ENCODE assay signal across 9 cellular contexts in genomic region chr3:19934098-19934566, GRCh38. TPM values are rescaled to one million over a fixed set of nuclear protein-coding genes. Genes with fewer than 3 reads are reported as not detected.
A peak's percentile ranks its signal among the peaks of the same experiment; 100 is the strongest.
DNase-seq lines count a peak whose midpoint lies in the region; ATAC-seq and TF ChIP-seq lines count a peak whose summit lies in the region.
"Had no signal": no experiment of that assay in that cellular context is flagged by ENCODE, and none has a peak within 500 bp of the region (broad histone marks: within the 10 kb centered on the region; RNA-seq: fewer than 3 reads in every experiment).

TSS of gene EFHB (minus strand) at chr3:19934217. CDS start at chr3:19934018, 199 bp downstream.

- 29 to 37% methylated on average over 5 of the region's 5 CpGs for WGBS in testis, 2 donors

- H3K4me3 Mint-ChIP-seq in activated naive CD4-positive, alpha-beta T cell treated with anti-CD3 and anti-CD28 coated beads, Interleukin-2, amount 50 U/mL, for 24 hours: no peak within 1 kb of the TSS

- H3K27me3 Mint-ChIP-seq in activated naive CD4-positive, alpha-beta T cell treated with anti-CD3 and anti-CD28 coated beads, Interleukin-2, amount 50 U/mL, for 24 hours: peaks cover 19% of the 10 kb centered on the region

- TF ChIP-seq POLR2A in testis (IDR thresholded peaks at IDR 0.05): no peak

- ATAC-seq in HG02763 (IDR thresholded peaks at IDR 0.05; ENCODE audit: unreplicated experiment): no peak

- no peak within 1 kb of the TSS for H3K9ac ChIP-seq in NT2/D1 (ENCODE audit: insufficient read length, low read depth)

- no peaks in the 10 kb centered on the region for H3K9me3 Mint-ChIP-seq in activated naive CD4-positive, alpha-beta T cell treated with anti-CD3 and anti-CD28 coated beads, Interleukin-2, amount 50 U/mL, for 24 hours

- peak within 1 kb of the TSS; percentile 39 for H3K27ac Mint-ChIP-seq in activated naive CD4-positive, alpha-beta T cell treated with anti-CD3 and anti-CD28 coated beads, Interleukin-2, amount 50 U/mL, for 24 hours

- no peaks in the 10 kb centered on the region for H3K27me3 ChIP-seq in NT2/D1 (ENCODE audit: insufficient read depth, insufficient read length)
- no peaks in the 10 kb centered on the region for H3K27me3 ChIP-seq in testis

- H3K36me3 Mint-ChIP-seq in activated naive CD4-positive, alpha-beta T cell treated with anti-CD3 and anti-CD28 coated beads, Interleukin-2, amount 50 U/mL, for 24 hours: no peaks in the 10 kb centered on the region

- intact Hi-C loops in testis (cut with DNase I; ENCODE audit: low total_unique reads): no loop called here

- H3K4me1 Mint-ChIP-seq in activated naive CD4-positive, alpha-beta T cell treated with anti-CD3 and anti-CD28 coated beads, Interleukin-2, amount 50 U/mL, for 24 hours: peaks cover 7% of the 10 kb centered on the region

- H3K27ac ChIP-seq in testis: no peak within 1 kb of the TSS

- H3K9me3 ChIP-seq in NT2/D1 (ENCODE audit: insufficient read depth, low read length) (no peaks in the 10 kb centered on the region), testis (no peaks in the 10 kb centered on the region)

- no peak for DNase-seq in activated naive CD4-positive, alpha-beta T cell (lab: John Stamatoyannopoulos, UW)
- DNase-seq in NT2/D1 (ENCODE audit: low read depth, low spot score) (peak; percentile 47), fibroblast of pulmonary artery (ENCODE audit: low read depth) (peak; percentile 38), testis (peak; percentile 70), AG08395 (ENCODE audit: low spot score) (no peak), HuH-7 (ENCODE audit: low spot score) (no peak)

- no peaks in the 10 kb centered on the region for H3K4me1 ChIP-seq in NT2/D1 (ENCODE audit: insufficient read depth, insufficient read length)
- no peaks in the 10 kb centered on the region for H3K4me1 ChIP-seq in testis

- H3K36me3 ChIP-seq in NT2/D1 (ENCODE audit: insufficient read depth, insufficient read length, low read length): no peaks in the 10 kb centered on the region
- no peaks in the 10 kb centered on the region for H3K36me3 ChIP-seq in testis (ENCODE audit: low read depth, missing control alignments)

- TF ChIP-seq CTCF in fibroblast of pulmonary artery (IDR thresholded peaks at IDR 0.05; ENCODE audit: low read length, missing control alignments) (no peak), testis (IDR thresholded peaks at IDR 0.05) (no peak)

- no peak within 1 kb of the TSS for H3K4me3 ChIP-seq in NT2/D1 (ENCODE audit: insufficient read length, low read depth)
- no peak within 1 kb of the TSS for H3K4me3 ChIP-seq in fibroblast of pulmonary artery (replicated peaks; ENCODE audit: low read depth, low read length)
- peak within 1 kb of the TSS in 1 of 2 donors; percentile 2 for H3K4me3 ChIP-seq in testis

RNA-seq across cellular contexts. Expression of gene EFHB, which starts in this region (rescaled TPM):
- total RNA-seq in testis: 10 to 100 TPM in 1 of 2 donors, 1 to 10 TPM in 1; 9.4 to 22.0 TPM
- polyA plus RNA-seq in testis (ENCODE audit: insufficient read depth, low read depth, low replicate concordance): 32.9 TPM
- total RNA-seq: myocyte had no signal

Comparison
In these comparisons a context has a peak if more than half of its experiments do, and no peak if none do; other contexts are left out.
1. DNase-seq: peak in NT2/D1 (single experiment), fibroblast of pulmonary artery (single experiment) and testis (single experiment); none in activated naive CD4-positive, alpha-beta T cell (0 of 4), AG08395 (single experiment) and HuH-7 (single experiment).